8 cellular contexts compared by ENCODE assay signal in the genomic region with DNA sequence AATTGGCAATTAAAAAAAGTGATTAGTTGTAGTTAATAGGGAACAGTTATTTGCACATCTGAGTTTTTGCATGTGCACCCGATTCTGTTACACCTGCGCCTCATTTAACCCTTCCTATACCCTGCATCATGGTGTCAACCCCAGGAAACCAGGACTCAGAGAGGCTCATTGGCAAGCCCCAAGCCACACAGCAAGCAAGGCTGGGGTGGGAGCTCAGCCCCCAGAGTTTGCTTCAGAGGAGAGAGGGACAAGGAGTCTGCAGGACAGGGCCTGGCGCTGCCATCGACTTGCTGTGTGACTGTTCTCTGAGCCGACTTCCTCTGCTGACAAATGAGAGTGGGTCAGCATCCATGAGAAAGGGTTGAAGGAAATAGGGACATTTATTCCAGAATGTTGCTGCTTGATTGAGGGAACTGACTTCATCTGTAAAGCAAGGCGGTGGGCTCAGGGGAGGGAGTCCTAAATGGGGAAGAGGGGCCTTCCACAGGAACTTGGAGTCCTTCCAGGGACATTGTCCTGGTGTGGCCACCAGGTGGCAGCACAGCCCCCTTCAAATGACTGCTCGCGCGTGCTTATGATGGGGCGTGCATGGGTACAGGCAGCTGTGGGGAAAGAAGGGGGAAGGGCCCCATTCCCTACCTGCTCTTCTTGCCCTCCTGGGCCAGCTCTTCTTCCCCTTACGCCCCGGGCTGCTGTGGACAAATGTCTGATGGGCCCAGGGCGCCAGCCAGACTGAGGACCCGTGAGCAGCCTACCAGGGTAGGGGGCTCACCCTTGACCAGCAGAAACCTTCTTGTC.
DNase-seq lines count a peak whose midpoint lies in the region; ATAC-seq and TF ChIP-seq lines count a peak whose summit lies in the region.

No MANE protein-coding gene starts in this region.

- ATAC-seq in GM19463 (IDR thresholded peaks at IDR 0.05; ENCODE audit: unreplicated experiment), result no peak

- DNase-seq in GM19240 (ENCODE audit: insufficient read length, low spot score) (peak; percentile 86), NCI-H2227 treated with DMSO at 0.1 percent for 48 hours (lab: John Stamatoyannopoulos, UW) (peak; percentile 19), caudate nucleus (lab: John Stamatoyannopoulos, UW) (peak in 51 of 61 donors; percentile 12 to 73 (median 41)), kidney tubule cell (ENCODE audit: low spot score) (peak; percentile 70)
- peak; percentile 80 for DNase-seq in activated CD4-positive, CD25-positive, alpha-beta regulatory T cell treated with anti-CD3 and anti-CD28 coated beads, Interleukin-2, amount 50 U/mL, for 72 hours
- peak; percentile 77 for DNase-seq in stimulated activated CD4-positive, alpha-beta T cell treated with anti-CD3 and anti-CD28 coated beads, Interleukin-4, amount 100 ng/mL, for 24 hours

- H3K27ac ChIP-seq in 22Rv1 (no peak overlapping the region), caudate nucleus (ENCODE audit: low read depth, low read length) (peak overlapping the region; percentile 26)

- TF ChIP-seq CTCF in 22Rv1 (IDR thresholded peaks at IDR 0.05), result peak; percentile 90

Comparison
In these comparisons a context has a peak if more than half of its experiments do, and no peak if none do; other contexts are left out.
1. DNase-seq: peak in every context shown above with its lines; median percentile 86 in GM19240; 80 in activated CD4-positive, CD25-positive, alpha-beta regulatory T cell treated with anti-CD3 and anti-CD28 coated beads, Interleukin-2, amount 50 U/mL, for 72 hours; 77 in stimulated activated CD4-positive, alpha-beta T cell treated with anti-CD3 and anti-CD28 coated beads, Interleukin-4, amount 100 ng/mL, for 24 hours; 70 in kidney tubule cell; 41 in caudate nucleus; 19 in NCI-H2227 treated with DMSO at 0.1 percent for 48 hours.